Comparison of ENCODE assay signal across 1 cellular context in genomic region chr2:108423502-108424251, GRCh38.
TF ChIP-seq lines count a peak whose summit lies in the region.

No MANE protein-coding gene starts in this region.

TF ChIP-seq in HepG2, 621 proteins besides CTCF, POLR2A, EP300 and RAD21 (continued from another document and continues in another):
- TF ChIP-seq ZNF280B (CRISPR knock-in tag; IDR thresholded peaks at IDR 0.05; ENCODE audit: borderline replicate concordance): no peak
- TF ChIP-seq YEATS4 (CRISPR knock-in tag; IDR thresholded peaks at IDR 0.05; ENCODE audit: borderline replicate concordance): peak; percentile 58
- no peak for TF ChIP-seq ZNF891 (CRISPR knock-in tag; IDR thresholded peaks at IDR 0.05)
- TF ChIP-seq, protein P1, sequence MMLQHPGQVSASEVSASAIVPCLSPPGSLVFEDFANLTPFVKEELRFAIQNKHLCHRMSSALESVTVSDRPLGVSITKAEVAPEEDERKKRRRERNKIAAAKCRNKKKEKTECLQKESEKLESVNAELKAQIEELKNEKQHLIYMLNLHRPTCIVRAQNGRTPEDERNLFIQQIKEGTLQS (CRISPR knock-in tag; IDR thresholded peaks at IDR 0.05): peak; percentile 86
- no peak for TF ChIP-seq SP140L (CRISPR knock-in tag; IDR thresholded peaks at IDR 0.05; ENCODE audit: borderline replicate concordance)
- TF ChIP-seq ELF3 (CRISPR knock-in tag; IDR thresholded peaks at IDR 0.05): peak; percentile 47; the same call in 1 of the 2 replicates
- no peak for TF ChIP-seq ATF5 (CRISPR knock-in tag; IDR thresholded peaks at IDR 0.05; ENCODE audit: low read depth)
- no peak for TF ChIP-seq BATF2 (CRISPR knock-in tag; IDR thresholded peaks at IDR 0.05)
- TF ChIP-seq CHD4 (IDR thresholded peaks at IDR 0.05; ENCODE audit: borderline replicate concordance, low read length): no peak; the same call in 1 of the 2 replicates
- peak; percentile 29; the same call in 1 of the 2 replicates for TF ChIP-seq NFE2L2 (IDR thresholded peaks at IDR 0.05; ENCODE audit: low read length)
- peak; percentile 92 for TF ChIP-seq KDM1A (CRISPR knock-in tag; IDR thresholded peaks at IDR 0.05)
- TF ChIP-seq, protein P2, sequence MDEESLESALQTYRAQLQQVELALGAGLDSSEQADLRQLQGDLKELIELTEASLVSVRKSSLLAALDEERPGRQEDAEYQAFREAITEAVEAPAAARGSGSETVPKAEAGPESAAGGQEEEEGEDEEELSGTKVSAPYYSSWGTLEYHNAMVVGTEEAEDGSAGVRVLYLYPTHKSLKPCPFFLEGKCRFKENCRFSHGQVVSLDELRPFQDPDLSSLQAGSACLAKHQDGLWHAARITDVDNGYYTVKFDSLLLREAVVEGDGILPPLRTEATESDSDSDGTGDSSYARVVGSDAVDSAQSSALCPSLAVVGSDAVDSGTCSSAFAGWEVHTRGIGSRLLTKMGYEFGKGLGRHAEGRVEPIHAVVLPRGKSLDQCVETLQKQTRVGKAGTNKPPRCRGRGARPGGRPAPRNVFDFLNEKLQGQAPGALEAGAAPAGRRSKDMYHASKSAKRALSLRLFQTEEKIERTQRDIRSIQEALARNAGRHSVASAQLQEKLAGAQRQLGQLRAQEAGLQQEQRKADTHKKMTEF (CRISPR knock-in tag; IDR thresholded peaks at IDR 0.05): peak; percentile 61; the same call in 1 of the 2 replicates
- no peak for TF ChIP-seq GFI1 (CRISPR knock-in tag; IDR thresholded peaks at IDR 0.05; ENCODE audit: borderline replicate concordance)
- peak; percentile 40; the same call in 1 of the 2 replicates for TF ChIP-seq ZNF12 (CRISPR knock-in tag; IDR thresholded peaks at IDR 0.05)
- peak; percentile 20 to 39; a peak in 1 of 4 replicates for TF ChIP-seq NR2F1 (CRISPR knock-in tag; IDR thresholded peaks at IDR 0.05)
- TF ChIP-seq ZNF30 (CRISPR knock-in tag; IDR thresholded peaks at IDR 0.05): no peak
- TF ChIP-seq ZUFSP (CRISPR knock-in tag; IDR thresholded peaks at IDR 0.05; ENCODE audit: borderline replicate concordance): no peak
- TF ChIP-seq DZIP1 (CRISPR knock-in tag; IDR thresholded peaks at IDR 0.05): no peak
- no peak for TF ChIP-seq HES4 (CRISPR knock-in tag; IDR thresholded peaks at IDR 0.05; ENCODE audit: borderline replicate concordance)
- TF ChIP-seq SETDB1 (CRISPR knock-in tag; IDR thresholded peaks at IDR 0.05; ENCODE audit: borderline replicate concordance): no peak
- 0 out of 2 replicates have a peak, but pooled peaks have one; percentile 62 for TF ChIP-seq ZSCAN29 (CRISPR knock-in tag; conservative IDR thresholded peaks at IDR 0.05)
- peak; percentile 57 for TF ChIP-seq POLR2AphosphoS5 (IDR thresholded peaks at IDR 0.05; ENCODE audit: low read depth, low read length)
- TF ChIP-seq FOXJ3 (CRISPR knock-in tag; IDR thresholded peaks at IDR 0.05; ENCODE audit: borderline replicate concordance): no peak
- TF ChIP-seq SP2 (CRISPR knock-in tag; IDR thresholded peaks at IDR 0.05): no peak
- TF ChIP-seq ZFP41 (CRISPR knock-in tag; IDR thresholded peaks at IDR 0.05; ENCODE audit: borderline replicate concordance): no peak; the same call in 1 of the 2 replicates
- TF ChIP-seq CBFB (CRISPR knock-in tag; IDR thresholded peaks at IDR 0.05): 0 out of 2 replicates have a peak, but pooled peaks have one; percentile 54
- TF ChIP-seq DNMT1 (CRISPR knock-in tag; IDR thresholded peaks at IDR 0.05): no peak
- TF ChIP-seq, protein P3, sequence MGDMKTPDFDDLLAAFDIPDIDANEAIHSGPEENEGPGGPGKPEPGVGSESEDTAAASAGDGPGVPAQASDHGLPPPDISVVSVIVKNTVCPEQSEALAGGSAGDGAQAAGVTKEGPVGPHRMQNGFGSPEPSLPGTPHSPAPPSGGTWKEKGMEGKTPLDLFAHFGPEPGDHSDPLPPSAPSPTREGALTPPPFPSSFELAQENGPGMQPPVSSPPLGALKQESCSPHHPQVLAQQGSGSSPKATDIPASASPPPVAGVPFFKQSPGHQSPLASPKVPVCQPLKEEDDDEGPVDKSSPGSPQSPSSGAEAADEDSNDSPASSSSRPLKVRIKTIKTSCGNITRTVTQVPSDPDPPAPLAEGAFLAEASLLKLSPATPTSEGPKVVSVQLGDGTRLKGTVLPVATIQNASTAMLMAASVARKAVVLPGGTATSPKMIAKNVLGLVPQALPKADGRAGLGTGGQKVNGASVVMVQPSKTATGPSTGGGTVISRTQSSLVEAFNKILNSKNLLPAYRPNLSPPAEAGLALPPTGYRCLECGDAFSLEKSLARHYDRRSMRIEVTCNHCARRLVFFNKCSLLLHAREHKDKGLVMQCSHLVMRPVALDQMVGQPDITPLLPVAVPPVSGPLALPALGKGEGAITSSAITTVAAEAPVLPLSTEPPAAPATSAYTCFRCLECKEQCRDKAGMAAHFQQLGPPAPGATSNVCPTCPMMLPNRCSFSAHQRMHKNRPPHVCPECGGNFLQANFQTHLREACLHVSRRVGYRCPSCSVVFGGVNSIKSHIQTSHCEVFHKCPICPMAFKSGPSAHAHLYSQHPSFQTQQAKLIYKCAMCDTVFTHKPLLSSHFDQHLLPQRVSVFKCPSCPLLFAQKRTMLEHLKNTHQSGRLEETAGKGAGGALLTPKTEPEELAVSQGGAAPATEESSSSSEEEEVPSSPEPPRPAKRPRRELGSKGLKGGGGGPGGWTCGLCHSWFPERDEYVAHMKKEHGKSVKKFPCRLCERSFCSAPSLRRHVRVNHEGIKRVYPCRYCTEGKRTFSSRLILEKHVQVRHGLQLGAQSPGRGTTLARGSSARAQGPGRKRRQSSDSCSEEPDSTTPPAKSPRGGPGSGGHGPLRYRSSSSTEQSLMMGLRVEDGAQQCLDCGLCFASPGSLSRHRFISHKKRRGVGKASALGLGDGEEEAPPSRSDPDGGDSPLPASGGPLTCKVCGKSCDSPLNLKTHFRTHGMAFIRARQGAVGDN (CRISPR knock-in tag; IDR thresholded peaks at IDR 0.05): peak; percentile 60
- TF ChIP-seq RARG (CRISPR knock-in tag; IDR thresholded peaks at IDR 0.05; ENCODE audit: low read depth): no peak
- TF ChIP-seq ZKSCAN5 (CRISPR knock-in tag; IDR thresholded peaks at IDR 0.05): no peak
- TF ChIP-seq THAP11 (CRISPR knock-in tag; IDR thresholded peaks at IDR 0.05): peak; percentile 69
- TF ChIP-seq SNAI1 (CRISPR knock-in tag; IDR thresholded peaks at IDR 0.05; ENCODE audit: borderline replicate concordance): no peak
- peak; percentile 50; the same call in 1 of the 2 replicates for TF ChIP-seq ZNF501 (CRISPR knock-in tag; IDR thresholded peaks at IDR 0.05)
- TF ChIP-seq ZFP82 (CRISPR knock-in tag; IDR thresholded peaks at IDR 0.05; ENCODE audit: borderline replicate concordance): no peak
- TF ChIP-seq ZNF160 (CRISPR knock-in tag; IDR thresholded peaks at IDR 0.05): no peak
- no peak for TF ChIP-seq KLF16 (CRISPR knock-in tag; IDR thresholded peaks at IDR 0.05)
- TF ChIP-seq, protein P4, sequence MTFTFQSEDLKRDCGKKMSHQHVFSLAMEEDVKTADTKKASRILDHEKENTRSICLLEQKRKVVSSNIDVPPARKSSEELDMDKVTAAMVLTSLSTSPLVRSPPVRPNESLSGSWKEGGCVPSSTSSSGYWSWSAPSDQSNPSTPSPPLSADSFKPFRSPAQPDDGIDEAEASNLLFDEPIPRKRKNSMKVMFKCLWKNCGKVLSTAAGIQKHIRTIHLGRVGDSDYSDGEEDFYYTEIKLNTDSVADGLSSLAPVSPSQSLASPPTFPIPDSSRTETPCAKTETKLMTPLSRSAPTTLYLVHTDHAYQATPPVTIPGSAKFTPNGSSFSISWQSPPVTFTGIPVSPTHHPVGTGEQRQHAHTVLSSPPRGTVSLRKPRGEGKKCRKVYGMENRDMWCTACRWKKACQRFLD (CRISPR knock-in tag; IDR thresholded peaks at IDR 0.05; ENCODE audit: borderline replicate concordance): no peak
- peak; percentile 61; the same call in 1 of the 2 replicates for TF ChIP-seq ARID4A (CRISPR knock-in tag; IDR thresholded peaks at IDR 0.05; ENCODE audit: borderline replicate concordance)
- no peak for TF ChIP-seq PRMT3 (CRISPR knock-in tag; IDR thresholded peaks at IDR 0.05; ENCODE audit: borderline replicate concordance, low read depth)
- TF ChIP-seq ZEB1 (IDR thresholded peaks at IDR 0.05; ENCODE audit: insufficient replicate concordance, low read depth): peak; percentile 96
- peak; percentile 75; the same call in 1 of the 2 replicates for TF ChIP-seq ZNF558 (CRISPR knock-in tag; IDR thresholded peaks at IDR 0.05; ENCODE audit: borderline replicate concordance)
